Comparison of ENCODE assay signal across 8 cellular contexts in the genomic region with DNA sequence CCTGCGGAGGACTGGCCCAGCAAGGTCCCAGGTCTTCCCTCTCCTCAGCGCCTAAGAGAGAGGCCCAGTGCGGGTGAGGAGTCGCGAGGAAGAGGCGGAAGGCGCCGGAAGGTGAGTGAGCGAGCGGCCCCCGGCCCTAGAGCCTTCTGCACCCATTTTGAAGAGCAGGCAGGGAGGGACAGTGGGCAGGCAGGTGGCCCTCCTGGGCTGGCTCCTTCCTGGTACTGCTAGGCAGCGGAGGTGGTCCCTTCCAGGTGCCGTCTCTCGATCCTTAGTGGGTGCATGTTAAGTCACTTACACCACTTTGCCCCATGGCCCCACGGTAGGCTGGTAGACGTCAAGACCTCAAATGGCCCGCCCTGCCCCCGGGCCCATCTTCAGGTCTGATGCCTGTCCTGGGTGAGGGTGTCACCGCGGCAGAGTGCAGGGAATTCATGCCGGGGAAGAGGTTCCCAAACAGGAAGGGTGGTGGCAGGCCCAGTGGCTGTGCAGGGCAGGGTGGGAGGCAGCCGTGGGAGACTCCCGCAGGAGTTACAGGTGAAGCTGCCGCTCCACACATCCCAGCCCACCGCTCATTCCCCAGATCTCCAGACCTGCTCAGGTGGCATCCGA. TPM values are rescaled to one million over a fixed set of nuclear protein-coding genes. Genes with fewer than 3 reads are reported as not detected.
DNase-seq lines count a peak whose midpoint lies in the region; ATAC-seq and TF ChIP-seq lines count a peak whose summit lies in the region.

No MANE protein-coding gene starts in this region.

- no peaks in the 10 kb centered on the region for H4K20me1 ChIP-seq in mammary epithelial cell (ENCODE audit: insufficient read depth, low read length)

- peaks cover 14 to 23% of the 10 kb centered on the region in 2 donors for H3K4me1 Mint-ChIP-seq in effector memory CD8-positive, alpha-beta T cell (ENCODE audit: low read depth in 2 of 2)
- peaks cover 1 to 9% (median 6%) of the 10 kb centered on the region in 4 donors for H3K4me1 Mint-ChIP-seq in naive thymus-derived CD8-positive, alpha-beta T cell

- H3K27ac Mint-ChIP-seq in effector memory CD8-positive, alpha-beta T cell = peak overlapping the region; percentile 75 to 87
- H3K27ac Mint-ChIP-seq in naive thymus-derived CD8-positive, alpha-beta T cell = no peak overlapping the region

- H3K27me3 ChIP-seq in HUES6 (ENCODE audit: control insufficient read depth, insufficient read depth, low read length) (peaks cover 53% of the 10 kb centered on the region), mammary epithelial cell (ENCODE audit: insufficient read depth, low read length) (no peaks in the 10 kb centered on the region)

- no peaks in the 10 kb centered on the region for H3K9me3 Mint-ChIP-seq in effector memory CD8-positive, alpha-beta T cell
- H3K9me3 Mint-ChIP-seq in naive thymus-derived CD8-positive, alpha-beta T cell = peaks cover 0 to 2% (median 0%) of the 10 kb centered on the region in 9 donors

- in situ Hi-C loops in mammary epithelial cell (cut with MboI; ENCODE audit: low sequenced_read_pairs in 2 of 2) = no loop called here

- no peak for ATAC-seq in effector memory CD8-positive, alpha-beta T cell (replicated peaks)
- peak; percentile 41 to 42 for ATAC-seq in naive thymus-derived CD8-positive, alpha-beta T cell
- ATAC-seq in HG02884 (IDR thresholded peaks at IDR 0.05; ENCODE audit: unreplicated experiment) = no peak

- dilution Hi-C loops in mammary epithelial cell (cut with HindIII; ENCODE audit: low sequenced_read_pairs) = no loop called here

- H3K4me3 Mint-ChIP-seq in effector memory CD8-positive, alpha-beta T cell = peak overlapping the region; percentile 85 to 91
- peak overlapping the region; percentile 21 to 88 (median 74) for H3K4me3 Mint-ChIP-seq in naive thymus-derived CD8-positive, alpha-beta T cell

- no peak overlapping the region for H2AFZ ChIP-seq in mammary epithelial cell (ENCODE audit: low read depth, low read length)

- no peak overlapping the region for H3K4me2 ChIP-seq in mammary epithelial cell (ENCODE audit: insufficient read depth, low read depth, low read length)

- DNase-seq in AG04449 (ENCODE audit: low read depth, low spot score) (no peak), D341Med (ENCODE audit: low spot score) (no peak), mammary epithelial cell (no peak), AG08395 (ENCODE audit: low spot score) (no peak)
- DNase-seq in effector memory CD8-positive, alpha-beta T cell = no peak
- peak in 1 of 10 donors; percentile 31 for DNase-seq in naive thymus-derived CD8-positive, alpha-beta T cell

- H3K9ac ChIP-seq in HUES6 (ENCODE audit: low read length) (peak overlapping the region; percentile 13), mammary epithelial cell (ENCODE audit: insufficient read depth, low read length) (no peak overlapping the region)

- peaks cover 8 to 30% of the 10 kb centered on the region in 2 donors for H3K27me3 Mint-ChIP-seq in effector memory CD8-positive, alpha-beta T cell
- H3K27me3 Mint-ChIP-seq in naive thymus-derived CD8-positive, alpha-beta T cell = peaks cover 8 to 47% (median 27%) of the 10 kb centered on the region in 5 donors

- no peaks in the 10 kb centered on the region for H3K36me3 ChIP-seq in HUES6 (ENCODE audit: control insufficient read depth, insufficient read depth, low read length)
- H3K36me3 ChIP-seq in mammary epithelial cell (ENCODE audit: insufficient read depth, low read length) = peaks cover 6% of the 10 kb centered on the region

- H3K4me3 ChIP-seq in AG04449 (ENCODE audit: low read depth, low read length) (peak overlapping the region; percentile 40), HUES6 (ENCODE audit: low read depth, low read length) (peak overlapping the region; percentile 62), mammary epithelial cell (replicated peaks in 1 of 3; ENCODE audit: insufficient read depth in 1 of 3, low read depth in 2 of 3, low read length in 3 of 3) (no peak overlapping the region)

- peaks cover 32% of the 10 kb centered on the region for H3K79me2 ChIP-seq in mammary epithelial cell (ENCODE audit: insufficient read depth, low read length)

- H3K36me3 Mint-ChIP-seq in effector memory CD8-positive, alpha-beta T cell (ENCODE audit: insufficient read depth) = no peaks in the 10 kb centered on the region
- H3K36me3 Mint-ChIP-seq in naive thymus-derived CD8-positive, alpha-beta T cell = no peaks in the 10 kb centered on the region

- BruUV-seq in mammary epithelial cell (replicated peaks; lab: Mats Ljungman, UMichigan) = no TSS peak

- POLR2A ChIA-PET in AG04449 (lab: Yijun Ruan, JAX) = interaction anchor here (0.6 kb wide), 1 partner anchor 10 kb away, joined by 3 read pairs; no protein-coding TSS in a partner anchor
- POLR2A ChIA-PET in naive thymus-derived CD8-positive, alpha-beta T cell (lab: Charles Lee) = interaction anchor here (0.5 kb wide), 1 partner anchor 42 kb away, joined by 3 read pairs; no protein-coding TSS in a partner anchor

- intact Hi-C loops in mammary epithelial cell (cut with micrococcal nuclease) = no loop called here

- H3K9me3 ChIP-seq in HUES6 (ENCODE audit: control insufficient read depth, insufficient read depth, low read depth, low read length) (no peaks in the 10 kb centered on the region), mammary epithelial cell (replicated peaks; ENCODE audit: insufficient read depth, low read length) (no peaks in the 10 kb centered on the region)

- CTCF ChIA-PET in AG04449 (lab: Yijun Ruan, JAX) = interaction anchor here (1.8 to 19.1 kb wide), 3 partner anchors 11 to 22 kb away, joined by 6 to 419 read pairs (median 7); partner anchors contain the start of gene PAK6
- CTCF ChIA-PET in mammary epithelial cell (lab: Charles Lee; ENCODE audit: low non-redundant PET) = no interaction called here

- H3K27ac ChIP-seq in HUES6 (ENCODE audit: low read depth, low read length) (no peak overlapping the region), mammary epithelial cell (ENCODE audit: insufficient read depth, low read depth, low read length) (no peak overlapping the region)

- peaks cover 24% of the 10 kb centered on the region for H3K4me1 ChIP-seq in HUES6 (ENCODE audit: control insufficient read depth, insufficient read depth, low read length)
- peaks cover 31% of the 10 kb centered on the region for H3K4me1 ChIP-seq in mammary epithelial cell (ENCODE audit: insufficient read depth, low read length)

- no peak for TF ChIP-seq CTCF in AG04449 (IDR thresholded peaks at IDR 0.05; ENCODE audit: insufficient read depth, low read length, missing control alignments)
- TF ChIP-seq CTCF in mammary epithelial cell (conservative IDR thresholded peaks at IDR 0.05 in 1 of 2, IDR thresholded peaks at IDR 0.05 in 1 of 2; ENCODE audit: extremely low read depth in 1 of 2, insufficient read depth in 1 of 2, low read depth in 1 of 2, low read length in 2 of 2) = no peak

- WGBS in mammary epithelial cell (ENCODE audit: low coverage, missing lambda C conversion rate) = 95% methylated on average over 10 of the region's 26 CpGs

RNA-seq across cellular contexts. Expression of gene PAK6, which starts 14.4 kb away (rescaled TPM):
- not detected for total RNA-seq in naive thymus-derived CD8-positive, alpha-beta T cell
- 1 to 10 TPM in 1 of 3 donors, not detected in 2; 1.1 TPM for polyA plus RNA-seq in naive thymus-derived CD8-positive, alpha-beta T cell
- 10 to 100 TPM; 13.7 to 33.8 TPM for total RNA-seq in mammary epithelial cell
- polyA plus RNA-seq in mammary epithelial cell = 24.6 TPM
- polyA minus RNA-seq in mammary epithelial cell = 11.1 TPM

RNA-seq across cellular contexts. Expression of gene ANKRD63, which starts 29.6 kb away (rescaled TPM):
- under 1 TPM in 1 of 2 experiments, not detected in 1; 0.31 TPM for total RNA-seq in naive thymus-derived CD8-positive, alpha-beta T cell
- under 1 TPM in 1 of 3 donors, not detected in 2; 0.20 TPM for polyA plus RNA-seq in naive thymus-derived CD8-positive, alpha-beta T cell
- total RNA-seq in mammary epithelial cell = not detected
- not detected for polyA plus RNA-seq in mammary epithelial cell
- not detected for polyA minus RNA-seq in mammary epithelial cell

RNA-seq across cellular contexts. Expression of gene PLCB2, which starts 54.5 kb away (rescaled TPM):
- 100 to 1,000 TPM; 156 to 166 TPM for total RNA-seq in naive thymus-derived CD8-positive, alpha-beta T cell
- 10 to 100 TPM; 14.5 to 23.0 (median 22.2) TPM for polyA plus RNA-seq in naive thymus-derived CD8-positive, alpha-beta T cell
- 1 to 10 TPM in 1 of 2 donors, under 1 TPM in 1; 0.67 to 1.4 TPM for total RNA-seq in mammary epithelial cell
- 0.97 TPM for polyA plus RNA-seq in mammary epithelial cell
- not detected for polyA minus RNA-seq in mammary epithelial cell

Comparison
In these comparisons a context has a peak if more than half of its experiments do, and no peak if none do; other contexts are left out.
1. H3K4me3 ChIP-seq: peak in AG04449 (single experiment) and HUES6 (single experiment); none in mammary epithelial cell (0 of 3).
2. ATAC-seq: peak in naive thymus-derived CD8-positive, alpha-beta T cell (2 of 2); none in effector memory CD8-positive, alpha-beta T cell (single experiment) and HG02884 (single experiment).
3. H3K27ac Mint-ChIP-seq: peak in effector memory CD8-positive, alpha-beta T cell (2 of 2); none in naive thymus-derived CD8-positive, alpha-beta T cell (0 of 10).
4. RNA of gene PAK6, which starts 14.4 kb away (total RNA-seq): 13.7 to 33.8 TPM in mammary epithelial cell; not detected in naive thymus-derived CD8-positive, alpha-beta T cell; every median in the first group is over 10 times any median in the second.
5. RNA of gene PLCB2, which starts 54.5 kb away (total RNA-seq): 156 to 166 TPM in naive thymus-derived CD8-positive, alpha-beta T cell; 0.67 to 1.4 TPM in mammary epithelial cell; every median in the first group is over 10 times any median in the second.